In the genomic region with DNA sequence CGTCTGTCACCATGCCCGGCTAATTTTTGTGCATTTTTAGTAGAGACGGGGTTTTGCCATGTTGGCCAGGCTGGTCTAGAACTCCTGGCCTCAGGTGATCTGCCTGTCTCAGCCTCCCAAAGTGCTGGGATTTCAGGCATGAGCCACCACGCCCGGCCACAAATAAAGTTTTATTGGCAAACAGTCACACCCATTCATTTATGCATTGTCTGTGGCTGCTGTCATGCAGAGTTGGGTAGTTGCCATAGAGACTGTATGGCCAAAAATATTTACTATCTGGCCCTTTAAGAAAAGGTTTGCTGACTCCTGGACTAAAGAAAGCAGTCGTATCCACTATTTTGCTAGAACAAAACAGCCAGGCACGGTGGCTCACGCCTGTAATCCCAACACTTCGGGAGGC, we compare ENCODE assay signal across 9 cellular contexts. TPM values are rescaled to one million over a fixed set of nuclear protein-coding genes. Genes with fewer than 3 reads are reported as not detected.
DNase-seq lines count a peak whose midpoint lies in the region; ATAC-seq and TF ChIP-seq lines count a peak whose summit lies in the region.
"Not testable (repeated sequence)": the region's sequence is repeated elsewhere in the genome, so short reads cannot be mapped to it uniquely, and the experiment has no call there.
"Had no signal": no experiment of that assay in that cellular context is flagged by ENCODE, and none has a peak within 500 bp of the region (broad histone marks: within the 10 kb centered on the region; RNA-seq: fewer than 3 reads in every experiment).

No MANE protein-coding gene starts in this region.

- H3K4me1 Mint-ChIP-seq in memory B cell = not testable (repeated sequence)

- H3K9me3 ChIP-seq in HEK293 (ENCODE audit: control insufficient read depth, insufficient read depth, low read depth, low read length) = not testable (repeated sequence)

- in situ Hi-C loops in Caki2 (cut with HindIII; ENCODE audit: low pct_unique_long_range_greater_than_20kb, low sequenced_read_pairs) = not testable (repeated sequence)

- H3K27me3 Mint-ChIP-seq in memory B cell = not testable (repeated sequence)

- H3K27ac ChIP-seq in HEK293 (ENCODE audit: extremely low read depth, low read depth, low read length) = not testable (repeated sequence)

- H3K36me3 ChIP-seq in HEK293 (ENCODE audit: control insufficient read depth in 2 of 2, insufficient read depth in 1 of 2, low read length in 2 of 2) = peaks cover 5 to 30% of the 10 kb centered on the region in 2 experiments; a peak in 2 of 3 replicates

- CTCF ChIA-PET in HEK293 (lab: Yijun Ruan, JAX) = interaction anchor here (1.0 kb wide), 1 partner anchor 11 kb away, joined by 3 read pairs; no protein-coding TSS in a partner anchor

- peak overlapping the region; percentile 67 for H3K27ac Mint-ChIP-seq in memory B cell

- TF ChIP-seq CTCF in HEK293 (tag by site-specific recombination; IDR thresholded peaks at IDR 0.05) = not testable (repeated sequence)

- H3K4me3 ChIP-seq in HEK293 (ENCODE audit: low read depth, low read length) = not testable (repeated sequence)

- not testable (repeated sequence) for H3K9me3 Mint-ChIP-seq in memory B cell

- peak; percentile 60 for DNase-seq in Caki2 (ENCODE audit: low read depth)
- DNase-seq in NAMALWA (ENCODE audit: low spot score) = peak; percentile 56
- DNase-seq in RKO (ENCODE audit: low spot score) = peak; percentile 58
- peak; percentile 23 for DNase-seq in astrocyte of the hippocampus (ENCODE audit: low read depth, low spot score)
- peak; percentile 11 for DNase-seq in dermis blood vessel endothelial cell
- not testable (repeated sequence) for DNase-seq in memory B cell (ENCODE audit: low spot score in 2 of 2)

- H3K4me3 Mint-ChIP-seq in memory B cell = not testable (repeated sequence)

- H3K4me1 ChIP-seq in HEK293 (ENCODE audit: control insufficient read depth, insufficient read depth, low read length) = not testable (repeated sequence)

- peaks cover 32% of the 10 kb centered on the region for H3K36me3 Mint-ChIP-seq in memory B cell

- POLR2A ChIA-PET in HEK293 (lab: Yijun Ruan, JAX) = interaction anchor here (0.9 kb wide), 1 partner anchor 11 kb away, joined by 6 read pairs; no protein-coding TSS in a partner anchor

- ATAC-seq in memory B cell (ENCODE audit: low read depth) = peak; percentile 60

TF ChIP-seq in HEK293, 187 proteins besides CTCF, POLR2A, EP300 and RAD21:
- TF ChIP-seq KLF9 (tag by site-specific recombination; IDR thresholded peaks at IDR 0.05; ENCODE audit: low read depth) = peak; percentile 69; the same call in 1 of the 2 replicates
- peak; percentile 37; the same call in 1 of the 2 replicates for TF ChIP-seq KLF8 (tag by site-specific recombination; IDR thresholded peaks at IDR 0.05)
- TF ChIP-seq KLF16 (tag by site-specific recombination; IDR thresholded peaks at IDR 0.05) = 0 out of 2 replicates have a peak, but pooled peaks have one; percentile 58
- TF ChIP-seq KLF7 (tag by site-specific recombination; IDR thresholded peaks at IDR 0.05; ENCODE audit: borderline replicate concordance) = peak; percentile 70; the same call in 1 of the 2 replicates
- TF ChIP-seq KLF1 (tag by site-specific recombination; IDR thresholded peaks at IDR 0.05) = peak; percentile 91

RNA-seq across cellular contexts. Expression of gene RAB3D, which starts 5.6 kb away (rescaled TPM):
- total RNA-seq in Caki2 (2014; rRNA removed; shearing (Covaris generic); ENCODE audit: low replicate concordance) = 19.6 and 27.4 TPM in 2 replicates
- total RNA-seq in dermis blood vessel endothelial cell = 55.6 and 65.0 TPM in 2 replicates

RNA-seq across cellular contexts. Expression of gene TMEM205, which starts 12.2 kb away (rescaled TPM):
- total RNA-seq in Caki2 (2014; rRNA removed; shearing (Covaris generic); ENCODE audit: low replicate concordance) = 381 and 712 TPM in 2 replicates
- 105 and 267 TPM in 2 replicates for total RNA-seq in dermis blood vessel endothelial cell

RNA-seq across cellular contexts. Expression of gene CCDC159, which starts 12.5 kb away (rescaled TPM):
- total RNA-seq in Caki2 (2014; rRNA removed; shearing (Covaris generic); ENCODE audit: low replicate concordance) = 1.5 TPM in 2 replicates
- total RNA-seq in dermis blood vessel endothelial cell = 7.8 and 10.4 TPM in 2 replicates

RNA-seq across cellular contexts. Expression of gene PLPPR2, which starts 21.4 kb away (rescaled TPM):
- 2.2 and 2.6 TPM in 2 replicates for total RNA-seq in Caki2 (2014; rRNA removed; shearing (Covaris generic); ENCODE audit: low replicate concordance)
- 8.7 and 14.1 TPM in 2 replicates for total RNA-seq in dermis blood vessel endothelial cell

RNA-seq across cellular contexts. Expression of gene TSPAN16, which starts 37.9 kb away (rescaled TPM):
- not detected in 2 replicates for total RNA-seq in Caki2 (2014; rRNA removed; shearing (Covaris generic); ENCODE audit: low replicate concordance)
- not detected in 2 replicates for total RNA-seq in dermis blood vessel endothelial cell
- total RNA-seq: H7, Right ventricle myocardium superior had no signal
